Comparison of ENCODE assay signal across 8 cellular contexts in genomic region chr21:39348355-39349210, GRCh38. TPM values are rescaled to one million over a fixed set of nuclear protein-coding genes. Genes with fewer than 3 reads are reported as not detected.
DNase-seq lines count a peak whose midpoint lies in the region; ATAC-seq and TF ChIP-seq lines count a peak whose summit lies in the region.

HMGN1 (minus strand) TSS chr21:39349088; CDS start chr21:39348917, 171 bp downstream.

- H3K4me3 ChIP-seq in retinal pigment epithelial cell (ENCODE audit: low read length) = peak within 1 kb of the TSS; percentile 97

- DNase-seq in NCI-H1930 (lab: John Stamatoyannopoulos, UW) (peak; percentile 94 to 97), anterior cingulate cortex (lab: John Stamatoyannopoulos, UW) (peak in 56 of 58 donors; percentile 25 to 92 (median 86)), hepatic stellate cell (ENCODE audit: low spot score) (peak; percentile 90), retinal pigment epithelial cell (ENCODE audit: low read depth) (peak; percentile 51), epidermal melanocyte (ENCODE audit: insufficient read length, low spot score) (no peak)

- no peak for TF ChIP-seq CTCF in retinal pigment epithelial cell (conservative IDR thresholded peaks at IDR 0.05; ENCODE audit: low read depth, low read length)

- intact Hi-C loops in T-helper 2 cell treated with Interferon-gamma antibody and Interleukin-4, amounts not matched to agents 100 ng/mL and 5 ng/mL, for 36 hours (cut with micrococcal nuclease) = loop anchor here (1.0 kb wide), 5 partner anchors 32 to 165 kb away; partner anchors contain the start of genes LCA5L and PSMG1

- ATAC-seq in GM18505 (IDR thresholded peaks at IDR 0.05; ENCODE audit: unreplicated experiment) (peak; percentile 54), HG02970 (IDR thresholded peaks at IDR 0.05; ENCODE audit: low FRiP score, unreplicated experiment) (peak; percentile 64)

- peak; percentile 72 for TF ChIP-seq POLR2A in GM18505 (IDR thresholded peaks at IDR 0.05; ENCODE audit: borderline replicate concordance, extremely low read depth, insufficient read depth, insufficient read length)

RNA-seq across cellular contexts. Expression of gene HMGN1, which starts in this region (rescaled TPM):
- 364 and 370 TPM in 2 replicates for total RNA-seq in T-helper 2 cell treated with Interferon-gamma antibody and Interleukin-4, amounts not matched to agents 100 ng/mL and 5 ng/mL, for 36 hours
